ENCODE assay signal across 1 cellular context in genomic region chr12:94049718-94050117, GRCh38.
TF ChIP-seq lines count a peak whose summit lies in the region.

No MANE protein-coding gene starts in this region.

TF ChIP-seq in K562, 482 proteins besides CTCF, POLR2A, EP300 and RAD21 (continued from another document):
- TF ChIP-seq HMGXB4 (CRISPR knock-in tag; IDR thresholded peaks at IDR 0.05): no peak
- TF ChIP-seq, protein P1, sequence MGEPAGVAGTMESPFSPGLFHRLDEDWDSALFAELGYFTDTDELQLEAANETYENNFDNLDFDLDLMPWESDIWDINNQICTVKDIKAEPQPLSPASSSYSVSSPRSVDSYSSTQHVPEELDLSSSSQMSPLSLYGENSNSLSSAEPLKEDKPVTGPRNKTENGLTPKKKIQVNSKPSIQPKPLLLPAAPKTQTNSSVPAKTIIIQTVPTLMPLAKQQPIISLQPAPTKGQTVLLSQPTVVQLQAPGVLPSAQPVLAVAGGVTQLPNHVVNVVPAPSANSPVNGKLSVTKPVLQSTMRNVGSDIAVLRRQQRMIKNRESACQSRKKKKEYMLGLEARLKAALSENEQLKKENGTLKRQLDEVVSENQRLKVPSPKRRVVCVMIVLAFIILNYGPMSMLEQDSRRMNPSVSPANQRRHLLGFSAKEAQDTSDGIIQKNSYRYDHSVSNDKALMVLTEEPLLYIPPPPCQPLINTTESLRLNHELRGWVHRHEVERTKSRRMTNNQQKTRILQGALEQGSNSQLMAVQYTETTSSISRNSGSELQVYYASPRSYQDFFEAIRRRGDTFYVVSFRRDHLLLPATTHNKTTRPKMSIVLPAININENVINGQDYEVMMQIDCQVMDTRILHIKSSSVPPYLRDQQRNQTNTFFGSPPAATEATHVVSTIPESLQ (CRISPR knock-in tag; IDR thresholded peaks at IDR 0.05): no peak
- no peak for TF ChIP-seq TSC22D4 (tag; IDR thresholded peaks at IDR 0.05)
- TF ChIP-seq CBFA2T3 (IDR thresholded peaks at IDR 0.05): 0 out of 2 replicates have a peak, but pooled peaks have one; percentile 6
- no peak for TF ChIP-seq STAT5A (IDR thresholded peaks at IDR 0.05; ENCODE audit: borderline replicate concordance, low read length)
- TF ChIP-seq ZBTB2 (IDR thresholded peaks at IDR 0.05): no peak
- TF ChIP-seq, protein P2, sequence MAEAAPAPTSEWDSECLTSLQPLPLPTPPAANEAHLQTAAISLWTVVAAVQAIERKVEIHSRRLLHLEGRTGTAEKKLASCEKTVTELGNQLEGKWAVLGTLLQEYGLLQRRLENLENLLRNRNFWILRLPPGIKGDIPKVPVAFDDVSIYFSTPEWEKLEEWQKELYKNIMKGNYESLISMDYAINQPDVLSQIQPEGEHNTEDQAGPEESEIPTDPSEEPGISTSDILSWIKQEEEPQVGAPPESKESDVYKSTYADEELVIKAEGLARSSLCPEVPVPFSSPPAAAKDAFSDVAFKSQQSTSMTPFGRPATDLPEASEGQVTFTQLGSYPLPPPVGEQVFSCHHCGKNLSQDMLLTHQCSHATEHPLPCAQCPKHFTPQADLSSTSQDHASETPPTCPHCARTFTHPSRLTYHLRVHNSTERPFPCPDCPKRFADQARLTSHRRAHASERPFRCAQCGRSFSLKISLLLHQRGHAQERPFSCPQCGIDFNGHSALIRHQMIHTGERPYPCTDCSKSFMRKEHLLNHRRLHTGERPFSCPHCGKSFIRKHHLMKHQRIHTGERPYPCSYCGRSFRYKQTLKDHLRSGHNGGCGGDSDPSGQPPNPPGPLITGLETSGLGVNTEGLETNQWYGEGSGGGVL (CRISPR knock-in tag; IDR thresholded peaks at IDR 0.05): no peak
- no peak for TF ChIP-seq HDAC1 (IDR thresholded peaks at IDR 0.05)
- peak; percentile 49; the same call in 1 of the 2 replicates for TF ChIP-seq GABPA (tag; conservative IDR thresholded peaks at IDR 0.05; ENCODE audit: low read depth)
- no peak for TF ChIP-seq TRIM24 (IDR thresholded peaks at IDR 0.05)
- no peak for TF ChIP-seq TBL1XR1 (IDR thresholded peaks at IDR 0.05; ENCODE audit: low read length in 2 of 2)
- TF ChIP-seq, protein P3, sequence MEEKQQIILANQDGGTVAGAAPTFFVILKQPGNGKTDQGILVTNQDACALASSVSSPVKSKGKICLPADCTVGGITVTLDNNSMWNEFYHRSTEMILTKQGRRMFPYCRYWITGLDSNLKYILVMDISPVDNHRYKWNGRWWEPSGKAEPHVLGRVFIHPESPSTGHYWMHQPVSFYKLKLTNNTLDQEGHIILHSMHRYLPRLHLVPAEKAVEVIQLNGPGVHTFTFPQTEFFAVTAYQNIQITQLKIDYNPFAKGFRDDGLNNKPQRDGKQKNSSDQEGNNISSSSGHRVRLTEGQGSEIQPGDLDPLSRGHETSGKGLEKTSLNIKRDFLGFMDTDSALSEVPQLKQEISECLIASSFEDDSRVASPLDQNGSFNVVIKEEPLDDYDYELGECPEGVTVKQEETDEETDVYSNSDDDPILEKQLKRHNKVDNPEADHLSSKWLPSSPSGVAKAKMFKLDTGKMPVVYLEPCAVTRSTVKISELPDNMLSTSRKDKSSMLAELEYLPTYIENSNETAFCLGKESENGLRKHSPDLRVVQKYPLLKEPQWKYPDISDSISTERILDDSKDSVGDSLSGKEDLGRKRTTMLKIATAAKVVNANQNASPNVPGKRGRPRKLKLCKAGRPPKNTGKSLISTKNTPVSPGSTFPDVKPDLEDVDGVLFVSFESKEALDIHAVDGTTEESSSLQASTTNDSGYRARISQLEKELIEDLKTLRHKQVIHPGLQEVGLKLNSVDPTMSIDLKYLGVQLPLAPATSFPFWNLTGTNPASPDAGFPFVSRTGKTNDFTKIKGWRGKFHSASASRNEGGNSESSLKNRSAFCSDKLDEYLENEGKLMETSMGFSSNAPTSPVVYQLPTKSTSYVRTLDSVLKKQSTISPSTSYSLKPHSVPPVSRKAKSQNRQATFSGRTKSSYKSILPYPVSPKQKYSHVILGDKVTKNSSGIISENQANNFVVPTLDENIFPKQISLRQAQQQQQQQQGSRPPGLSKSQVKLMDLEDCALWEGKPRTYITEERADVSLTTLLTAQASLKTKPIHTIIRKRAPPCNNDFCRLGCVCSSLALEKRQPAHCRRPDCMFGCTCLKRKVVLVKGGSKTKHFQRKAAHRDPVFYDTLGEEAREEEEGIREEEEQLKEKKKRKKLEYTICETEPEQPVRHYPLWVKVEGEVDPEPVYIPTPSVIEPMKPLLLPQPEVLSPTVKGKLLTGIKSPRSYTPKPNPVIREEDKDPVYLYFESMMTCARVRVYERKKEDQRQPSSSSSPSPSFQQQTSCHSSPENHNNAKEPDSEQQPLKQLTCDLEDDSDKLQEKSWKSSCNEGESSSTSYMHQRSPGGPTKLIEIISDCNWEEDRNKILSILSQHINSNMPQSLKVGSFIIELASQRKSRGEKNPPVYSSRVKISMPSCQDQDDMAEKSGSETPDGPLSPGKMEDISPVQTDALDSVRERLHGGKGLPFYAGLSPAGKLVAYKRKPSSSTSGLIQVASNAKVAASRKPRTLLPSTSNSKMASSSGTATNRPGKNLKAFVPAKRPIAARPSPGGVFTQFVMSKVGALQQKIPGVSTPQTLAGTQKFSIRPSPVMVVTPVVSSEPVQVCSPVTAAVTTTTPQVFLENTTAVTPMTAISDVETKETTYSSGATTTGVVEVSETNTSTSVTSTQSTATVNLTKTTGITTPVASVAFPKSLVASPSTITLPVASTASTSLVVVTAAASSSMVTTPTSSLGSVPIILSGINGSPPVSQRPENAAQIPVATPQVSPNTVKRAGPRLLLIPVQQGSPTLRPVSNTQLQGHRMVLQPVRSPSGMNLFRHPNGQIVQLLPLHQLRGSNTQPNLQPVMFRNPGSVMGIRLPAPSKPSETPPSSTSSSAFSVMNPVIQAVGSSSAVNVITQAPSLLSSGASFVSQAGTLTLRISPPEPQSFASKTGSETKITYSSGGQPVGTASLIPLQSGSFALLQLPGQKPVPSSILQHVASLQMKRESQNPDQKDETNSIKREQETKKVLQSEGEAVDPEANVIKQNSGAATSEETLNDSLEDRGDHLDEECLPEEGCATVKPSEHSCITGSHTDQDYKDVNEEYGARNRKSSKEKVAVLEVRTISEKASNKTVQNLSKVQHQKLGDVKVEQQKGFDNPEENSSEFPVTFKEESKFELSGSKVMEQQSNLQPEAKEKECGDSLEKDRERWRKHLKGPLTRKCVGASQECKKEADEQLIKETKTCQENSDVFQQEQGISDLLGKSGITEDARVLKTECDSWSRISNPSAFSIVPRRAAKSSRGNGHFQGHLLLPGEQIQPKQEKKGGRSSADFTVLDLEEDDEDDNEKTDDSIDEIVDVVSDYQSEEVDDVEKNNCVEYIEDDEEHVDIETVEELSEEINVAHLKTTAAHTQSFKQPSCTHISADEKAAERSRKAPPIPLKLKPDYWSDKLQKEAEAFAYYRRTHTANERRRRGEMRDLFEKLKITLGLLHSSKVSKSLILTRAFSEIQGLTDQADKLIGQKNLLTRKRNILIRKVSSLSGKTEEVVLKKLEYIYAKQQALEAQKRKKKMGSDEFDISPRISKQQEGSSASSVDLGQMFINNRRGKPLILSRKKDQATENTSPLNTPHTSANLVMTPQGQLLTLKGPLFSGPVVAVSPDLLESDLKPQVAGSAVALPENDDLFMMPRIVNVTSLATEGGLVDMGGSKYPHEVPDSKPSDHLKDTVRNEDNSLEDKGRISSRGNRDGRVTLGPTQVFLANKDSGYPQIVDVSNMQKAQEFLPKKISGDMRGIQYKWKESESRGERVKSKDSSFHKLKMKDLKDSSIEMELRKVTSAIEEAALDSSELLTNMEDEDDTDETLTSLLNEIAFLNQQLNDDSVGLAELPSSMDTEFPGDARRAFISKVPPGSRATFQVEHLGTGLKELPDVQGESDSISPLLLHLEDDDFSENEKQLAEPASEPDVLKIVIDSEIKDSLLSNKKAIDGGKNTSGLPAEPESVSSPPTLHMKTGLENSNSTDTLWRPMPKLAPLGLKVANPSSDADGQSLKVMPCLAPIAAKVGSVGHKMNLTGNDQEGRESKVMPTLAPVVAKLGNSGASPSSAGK (IDR thresholded peaks at IDR 0.05): 0 out of 2 replicates have a peak, but pooled peaks have one; percentile 17
- no peak for TF ChIP-seq ZNF436 (CRISPR knock-in tag; IDR thresholded peaks at IDR 0.05)
- no peak for TF ChIP-seq TBP (optimal IDR thresholded peaks at IDR 0.05; ENCODE audit: low read depth, low read length)
- TF ChIP-seq PML (IDR thresholded peaks at IDR 0.05; ENCODE audit: low read length): no peak
- TF ChIP-seq ZNF23 (CRISPR knock-in tag; IDR thresholded peaks at IDR 0.05): no peak
- peak; percentile 13; the same call in 1 of the 2 replicates for TF ChIP-seq CTBP1 (IDR thresholded peaks at IDR 0.05; ENCODE audit: borderline replicate concordance)
- TF ChIP-seq SIN3B (IDR thresholded peaks at IDR 0.05; ENCODE audit: low read depth): no peak
- TF ChIP-seq BMI1 (IDR thresholded peaks at IDR 0.05; ENCODE audit: low read length): no peak
- no peak for TF ChIP-seq HMGN3 (IDR thresholded peaks at IDR 0.05; ENCODE audit: borderline replicate concordance, extremely low read depth, insufficient read length, low read depth, low read length)
- TF ChIP-seq TAF7 (tag; IDR thresholded peaks at IDR 0.05): no peak
- TF ChIP-seq NFIC (IDR thresholded peaks at IDR 0.05): peak; percentile 75
- no peak for TF ChIP-seq ZNF134 (CRISPR knock-in tag; conservative IDR thresholded peaks at IDR 0.05)
TF ChIP-seq in K562: peak in this region for 9.
